In the genomic region with DNA sequence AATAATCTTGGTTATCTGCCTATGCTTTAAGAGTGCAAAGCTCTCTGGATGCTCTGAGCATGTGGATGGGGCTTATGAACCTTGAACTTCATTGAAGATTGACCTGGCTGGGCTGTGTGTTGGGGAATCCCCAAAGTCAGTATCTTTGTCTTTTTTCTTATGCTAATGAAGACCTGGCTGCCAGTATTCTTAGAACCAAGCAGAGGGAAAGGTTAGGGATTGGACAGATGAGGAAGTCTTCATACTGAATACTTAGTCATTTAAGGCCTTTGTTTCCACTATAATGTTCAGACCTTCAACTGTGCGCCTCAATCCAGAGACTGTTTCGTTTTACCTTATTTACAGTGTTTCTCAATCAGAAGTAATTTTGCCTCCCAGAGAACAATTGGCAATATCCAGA, we compare ENCODE assay signal across 17 cellular contexts. TPM values are rescaled to one million over a fixed set of nuclear protein-coding genes. Genes with fewer than 3 reads are reported as not detected.
DNase-seq lines count a peak whose midpoint lies in the region; ATAC-seq lines count a peak whose summit lies in the region.
"Had no signal": no experiment of that assay in that cellular context is flagged by ENCODE, and none has a peak within 500 bp of the region (broad histone marks: within the 10 kb centered on the region; RNA-seq: fewer than 3 reads in every experiment).

No MANE protein-coding gene starts in this region.

- H3K9ac ChIP-seq in HUES64 (ENCODE audit: low read depth, low read length) (no peak overlapping the region), iPS-18a (ENCODE audit: low read length) (peak overlapping the region; percentile 16)
- H3K9ac ChIP-seq: BLaER1 treated with 17β-estradiol and CSF1 and Interleukin-3, amounts not matched to agents 10 nM and 100 nM had no signal

- H3K36me3 ChIP-seq in HUES64 (ENCODE audit: insufficient read depth, low read length) (no peaks in the 10 kb centered on the region), iPS-18a (ENCODE audit: control insufficient read depth, low read depth, low read length) (no peaks in the 10 kb centered on the region)
- H3K36me3 ChIP-seq: BLaER1 treated with 17β-estradiol and CSF1 and Interleukin-3, amounts not matched to agents 10 nM and 100 nM had no signal

- H3K27ac ChIP-seq in HUES64 (ENCODE audit: low read depth, low read length) = 0 out of 2 replicates have a peak overlapping the region, but pooled peaks have one; percentile 45
- H3K27ac ChIP-seq in iPS-18a (ENCODE audit: low read length) = peak overlapping the region; percentile 31
- H3K27ac ChIP-seq: BLaER1 treated with 17β-estradiol and CSF1 and Interleukin-3, amounts not matched to agents 10 nM and 100 nM had no signal

- 54% methylated on average over 2 of the region's 2 CpGs for WGBS in HUES64

- DNase-seq in activated naive CD8-positive, alpha-beta T cell treated with anti-CD3 and anti-CD28 coated beads, Interleukin-2, amount 50 U/mL, for 24 hours = no peak
- DNase-seq in activated naive CD8-positive, alpha-beta T cell treated with anti-CD3 and anti-CD28 coated beads for 36 hours = no peak
- DNase-seq in cerebellar cortex (ENCODE audit: low spot score) = no peak
- no peak for DNase-seq in Ammon's horn (ENCODE audit: low spot score)
- DNase-seq in medulla oblongata (ENCODE audit: extremely low spot score) = no peak
- DNase-seq: CD8-positive, alpha-beta T cell; HFFc6; Karpas-422; NCI-H1417 treated with DMSO at 0.1 percent for 48 hours; NCI-H187 treated with DMSO at 0.1 percent for 48 hours; NCI-H345; NCI-H524 treated with DMSO at 0.1 percent for 48 hours had no signal

- no peak overlapping the region for H3K27ac Mint-ChIP-seq in activated naive CD8-positive, alpha-beta T cell treated with anti-CD3 and anti-CD28 coated beads, Interleukin-2, amount 50 U/mL, for 24 hours
- H3K27ac Mint-ChIP-seq in activated naive CD8-positive, alpha-beta T cell treated with anti-CD3 and anti-CD28 coated beads for 36 hours = no peak overlapping the region
- H3K27ac Mint-ChIP-seq: CD8-positive, alpha-beta T cell; HFFc6; IgD-negative memory B cell had no signal

- H3K9me3 ChIP-seq in HUES64 (ENCODE audit: insufficient read depth, low read depth, low read length) = no peaks in the 10 kb centered on the region
- H3K9me3 ChIP-seq in iPS-18a (ENCODE audit: control insufficient read depth, low read depth, low read length) = no peaks in the 10 kb centered on the region

- peak; percentile 70 for ATAC-seq in activated naive CD8-positive, alpha-beta T cell treated with anti-CD3 and anti-CD28 coated beads, Interleukin-2, amount 50 U/mL, for 24 hours
- ATAC-seq: CD8-positive, alpha-beta T cell had no signal

- no peaks in the 10 kb centered on the region for H3K27me3 ChIP-seq in HUES64 (ENCODE audit: insufficient read depth, low read length)
- no peaks in the 10 kb centered on the region for H3K27me3 ChIP-seq in iPS-18a (ENCODE audit: control insufficient read depth, insufficient read depth, low read length)
- H3K27me3 ChIP-seq: BLaER1 treated with 17β-estradiol and CSF1 and Interleukin-3, amounts not matched to agents 10 nM and 100 nM had no signal

- peaks cover 21% of the 10 kb centered on the region for H3K4me1 Mint-ChIP-seq in activated naive CD8-positive, alpha-beta T cell treated with anti-CD3 and anti-CD28 coated beads, Interleukin-2, amount 50 U/mL, for 24 hours
- H3K4me1 Mint-ChIP-seq in activated naive CD8-positive, alpha-beta T cell treated with anti-CD3 and anti-CD28 coated beads for 36 hours = peaks cover 17% of the 10 kb centered on the region

- no peaks in the 10 kb centered on the region for H3K27me3 Mint-ChIP-seq in activated naive CD8-positive, alpha-beta T cell treated with anti-CD3 and anti-CD28 coated beads, Interleukin-2, amount 50 U/mL, for 24 hours
- H3K27me3 Mint-ChIP-seq in activated naive CD8-positive, alpha-beta T cell treated with anti-CD3 and anti-CD28 coated beads for 36 hours = no peaks in the 10 kb centered on the region
- H3K27me3 Mint-ChIP-seq: IgD-negative memory B cell had no signal

- no peak overlapping the region for H3K4me3 Mint-ChIP-seq in activated naive CD8-positive, alpha-beta T cell treated with anti-CD3 and anti-CD28 coated beads, Interleukin-2, amount 50 U/mL, for 24 hours
- no peak overlapping the region for H3K4me3 Mint-ChIP-seq in activated naive CD8-positive, alpha-beta T cell treated with anti-CD3 and anti-CD28 coated beads for 36 hours
- H3K4me3 Mint-ChIP-seq: CD8-positive, alpha-beta T cell; HFFc6; IgD-negative memory B cell had no signal

- no peak overlapping the region for H3K4me3 ChIP-seq in HUES64 (ENCODE audit: low read length)
- no peak overlapping the region for H3K4me3 ChIP-seq in iPS-18a (ENCODE audit: low read length)
- H3K4me3 ChIP-seq: BLaER1 treated with 17β-estradiol and CSF1 and Interleukin-3, amounts not matched to agents 10 nM and 100 nM had no signal

- H3K4me1 ChIP-seq in HUES64 (ENCODE audit: insufficient read depth, low read length) (peaks cover 21% of the 10 kb centered on the region), iPS-18a (ENCODE audit: control insufficient read depth, low read depth, low read length) (peaks cover 21% of the 10 kb centered on the region)

- no peaks in the 10 kb centered on the region for H3K9me3 Mint-ChIP-seq in activated naive CD8-positive, alpha-beta T cell treated with anti-CD3 and anti-CD28 coated beads, Interleukin-2, amount 50 U/mL, for 24 hours
- H3K9me3 Mint-ChIP-seq in activated naive CD8-positive, alpha-beta T cell treated with anti-CD3 and anti-CD28 coated beads for 36 hours = no peaks in the 10 kb centered on the region
- H3K9me3 Mint-ChIP-seq: CD8-positive, alpha-beta T cell; HFFc6; IgD-negative memory B cell had no signal

- H3K36me3 Mint-ChIP-seq in activated naive CD8-positive, alpha-beta T cell treated with anti-CD3 and anti-CD28 coated beads, Interleukin-2, amount 50 U/mL, for 24 hours (ENCODE audit: low read depth) = no peaks in the 10 kb centered on the region
- no peaks in the 10 kb centered on the region for H3K36me3 Mint-ChIP-seq in activated naive CD8-positive, alpha-beta T cell treated with anti-CD3 and anti-CD28 coated beads for 36 hours
- H3K36me3 Mint-ChIP-seq: CD8-positive, alpha-beta T cell had no signal

RNA-seq across cellular contexts. Expression of gene CMTM7, which starts 42.5 kb away (rescaled TPM):
- 10 to 100 TPM; 39.2 to 39.8 TPM for total RNA-seq in activated naive CD8-positive, alpha-beta T cell treated with anti-CD3 and anti-CD28 coated beads for 36 hours
- 28.0 TPM for polyA plus RNA-seq in HUES64 (2013, experiment 1 of 2)
- polyA plus RNA-seq in HUES64 (2013, experiment 2 of 2) = 38.2 TPM
- total RNA-seq: A673 had no signal
